In the genomic region with DNA sequence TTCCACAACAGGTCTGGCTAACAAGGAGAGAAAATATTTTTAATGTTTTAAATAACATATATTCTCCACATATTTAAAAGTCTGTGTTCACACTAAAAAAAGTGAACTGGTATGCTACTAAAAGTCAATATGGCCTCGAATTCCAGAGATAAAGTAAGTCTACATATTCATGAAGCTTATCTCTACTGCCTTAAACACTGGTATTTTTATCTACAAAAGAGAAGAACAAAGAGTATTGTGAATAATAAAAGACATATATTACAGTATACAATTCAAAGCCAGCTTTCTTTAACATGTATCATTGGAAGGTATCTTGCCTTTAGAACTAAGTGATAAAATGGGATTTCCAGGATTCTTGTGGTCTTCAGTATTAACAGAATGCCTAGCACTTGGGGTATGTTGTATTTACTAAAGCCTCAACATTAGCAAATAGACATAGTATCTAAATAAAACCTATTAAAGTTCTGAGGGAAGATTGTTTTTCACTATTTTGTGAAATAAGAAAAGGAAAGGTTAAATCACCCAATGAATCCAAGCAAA, we compare ENCODE assay signal across 14 cellular contexts.
DNase-seq lines count a peak whose midpoint lies in the region; ATAC-seq and TF ChIP-seq lines count a peak whose summit lies in the region.
"Had no signal": no experiment of that assay in that cellular context is flagged by ENCODE, and none has a peak within 500 bp of the region (broad histone marks: within the 10 kb centered on the region; RNA-seq: fewer than 3 reads in every experiment).

No MANE protein-coding gene starts in this region.

- H2BK15ac ChIP-seq in mesendoderm (replicated peaks; ENCODE audit: low read depth), result no peak overlapping the region

- no peaks in the 10 kb centered on the region for H3K27me3 ChIP-seq in left ventricle myocardium inferior (ENCODE audit: low read depth)
- H3K27me3 ChIP-seq in heart right ventricle, result no peaks in the 10 kb centered on the region
- no peaks in the 10 kb centered on the region for H3K27me3 ChIP-seq in mesendoderm (ENCODE audit: insufficient read depth, low read length, poor library complexity)
- H3K27me3 ChIP-seq in upper lobe of left lung, result no peaks in the 10 kb centered on the region
- H3K27me3 ChIP-seq: BLaER1 had no signal

- no peak overlapping the region for H4K8ac ChIP-seq in mesendoderm (ENCODE audit: low read depth, low read length)

- no peak overlapping the region for H3K18ac ChIP-seq in mesendoderm (ENCODE audit: low read length)

- ATAC-seq in heart right ventricle (no peak), GM18873 (IDR thresholded peaks at IDR 0.05; ENCODE audit: low FRiP score, unreplicated experiment) (no peak), upper lobe of left lung (ENCODE audit: low FRiP score in 2 of 2) (no peak)

- WGBS in heart right ventricle, 2 donors, result 25 to 41% methylated on average over 1 of the region's 1 CpG
- WGBS in mesendoderm (ENCODE audit: extremely low coverage, insufficient coverage, low lambda C conversion rate), result no CpG with 5 or more reads among the region's 1 CpG
- 43 to 62% methylated on average over 1 of the region's 1 CpG for WGBS in upper lobe of left lung, 2 donors

- H3K4me1 ChIP-seq in left ventricle myocardium inferior (peaks cover 51% of the 10 kb centered on the region), heart right ventricle (peaks cover 0 to 60% (median 36%) of the 10 kb centered on the region in 9 donors), mesendoderm (ENCODE audit: control insufficient read depth, low read depth, low read length) (peaks cover 5% of the 10 kb centered on the region), upper lobe of left lung (peaks cover 4 to 24% (median 9%) of the 10 kb centered on the region in 4 donors)

- no peak overlapping the region for H3K56ac ChIP-seq in mesendoderm (ENCODE audit: low read length)

- no peak overlapping the region for H3K4me3 ChIP-seq in left ventricle myocardium inferior
- H3K4me3 ChIP-seq in heart right ventricle, result no peak overlapping the region
- H3K4me3 ChIP-seq in mesendoderm (ENCODE audit: low read length), result no peak overlapping the region
- H3K4me3 ChIP-seq in upper lobe of left lung, result no peak overlapping the region
- H3K4me3 ChIP-seq: BLaER1, GM23248 had no signal

- TF ChIP-seq CTCF in left ventricle myocardium inferior (IDR thresholded peaks at IDR 0.05; ENCODE audit: borderline replicate concordance) (no peak), heart right ventricle (IDR thresholded peaks at IDR 0.05) (no peak), upper lobe of left lung (IDR thresholded peaks at IDR 0.05) (no peak)

- peak overlapping the region; percentile 28 for H3K27ac ChIP-seq in left ventricle myocardium inferior (replicated peaks)
- H3K27ac ChIP-seq in heart right ventricle, result peak overlapping the region in 2 of 10 donors; percentile 4 to 46
- H3K27ac ChIP-seq in mesendoderm (ENCODE audit: low read depth, low read length), result no peak overlapping the region
- H3K27ac ChIP-seq in upper lobe of left lung, result no peak overlapping the region
- H3K27ac ChIP-seq: 22Rv1, BLaER1, GM23248 had no signal

- no peak for TF ChIP-seq EP300 in upper lobe of left lung (IDR thresholded peaks at IDR 0.05)

- H3K4me2 ChIP-seq in mesendoderm (ENCODE audit: low read length), result no peak overlapping the region
- H3K4me2 ChIP-seq: BLaER1 had no signal

- TF ChIP-seq POLR2A in upper lobe of left lung (IDR thresholded peaks at IDR 0.05), result no peak

- no peaks in the 10 kb centered on the region for H3K9me3 ChIP-seq in left ventricle myocardium inferior (replicated peaks)
- H3K9me3 ChIP-seq in heart right ventricle, result no peaks in the 10 kb centered on the region
- H3K9me3 ChIP-seq in upper lobe of left lung, result no peaks in the 10 kb centered on the region
- H3K9me3 ChIP-seq: BLaER1 had no signal

- no peak overlapping the region for H2AK5ac ChIP-seq in mesendoderm (ENCODE audit: low read length)

- no peak overlapping the region for H4K5ac ChIP-seq in mesendoderm (ENCODE audit: low read length)

- H3K23ac ChIP-seq in mesendoderm (ENCODE audit: low read length), result no peak overlapping the region

- H2BK5ac ChIP-seq in mesendoderm (ENCODE audit: low read length), result no peak overlapping the region

- H3K4ac ChIP-seq in mesendoderm (ENCODE audit: low read depth, low read length), result no peak overlapping the region

- no peak overlapping the region for H2BK120ac ChIP-seq in mesendoderm (ENCODE audit: low read depth, low read length)

- H3K9ac ChIP-seq in mesendoderm (ENCODE audit: low read length), result no peak overlapping the region
- H3K9ac ChIP-seq: BLaER1, GM23248 had no signal

- no peak for DNase-seq in left ventricle myocardium inferior
- no peak for DNase-seq in heart right ventricle
- peak; percentile 34 for DNase-seq in astrocyte of the hippocampus (ENCODE audit: low read depth, low spot score)
- peak; percentile 56 for DNase-seq in mesendoderm
- no peak for DNase-seq in SHP77 (lab: John Stamatoyannopoulos, UW)
- DNase-seq in NCI-H82 (lab: John Stamatoyannopoulos, UW), result no peak
- DNase-seq in upper lobe of left lung, result no peak
- DNase-seq: DMS53, GF-D8, GM23248, H7 had no signal

- no peaks in the 10 kb centered on the region for H3K79me2 ChIP-seq in mesendoderm (ENCODE audit: control insufficient read depth, insufficient read depth, low read length)

- H3K79me1 ChIP-seq in mesendoderm (ENCODE audit: low read length), result peaks cover 2% of the 10 kb centered on the region

- intact Hi-C loops in left ventricle myocardium inferior (cut with micrococcal nuclease), result loop anchor here (10.0 kb wide), 1 partner anchor 53 kb away; no protein-coding TSS in a partner anchor
- intact Hi-C loops in heart right ventricle (cut with DNase I), result loop anchor here in 4 of 10 donors (10.0 kb wide), 2 partner anchors 53 to 63 kb away; no protein-coding TSS in a partner anchor

- H3K36me3 ChIP-seq in left ventricle myocardium inferior (peaks cover 56% of the 10 kb centered on the region), heart right ventricle (peaks cover 0 to 93% (median 29%) of the 10 kb centered on the region in 9 donors), mesendoderm (ENCODE audit: control insufficient read depth, insufficient read depth, low read length) (no peaks in the 10 kb centered on the region), upper lobe of left lung (peaks cover 0 to 61% (median 6%) of the 10 kb centered on the region in 4 donors)

Comparison
In these comparisons a context has a peak if more than half of its experiments do, and no peak if none do; other contexts are left out.
1. DNase-seq: peak in astrocyte of the hippocampus (single experiment) and mesendoderm (single experiment); none in left ventricle myocardium inferior (single experiment), heart right ventricle (0 of 2), SHP77 (0 of 2), NCI-H82 (single experiment) and upper lobe of left lung (0 of 2).